ENCODE assay signal across 9 cellular contexts in genomic region chr6:34284563-34285545, GRCh38. TPM values are rescaled to one million over a fixed set of nuclear protein-coding genes. Genes with fewer than 3 reads are reported as not detected.
A peak's percentile ranks its signal among the peaks of the same experiment; 100 is the strongest.
DNase-seq lines count a peak whose midpoint lies in the region; ATAC-seq, FAIRE-seq and TF ChIP-seq lines count a peak whose summit lies in the region.
"Had no signal": no experiment of that assay in that cellular context is flagged by ENCODE, and none has a peak within 500 bp of the region (broad histone marks: within the 10 kb centered on the region; RNA-seq: fewer than 3 reads in every experiment).

No MANE protein-coding gene starts in this region.

- peaks cover 11 to 33% of the 10 kb centered on the region in 2 donors for H3K4me1 ChIP-seq in lung (ENCODE audit: control insufficient read depth in 2 of 2, insufficient read depth in 2 of 2, low read length in 2 of 2)
- peaks cover 0 to 3% of the 10 kb centered on the region in 2 donors for H3K4me1 ChIP-seq in small intestine (ENCODE audit: control insufficient read depth in 2 of 2, insufficient read depth in 1 of 2, low read depth in 1 of 2, low read length in 1 of 2)
- H3K4me1 ChIP-seq in MM.1S (ENCODE audit: low read length), result peaks cover 15% of the 10 kb centered on the region

- H4K20me1 ChIP-seq in MM.1S (ENCODE audit: insufficient read depth, low read length), result no peaks in the 10 kb centered on the region

- H3K36me3 ChIP-seq in KOPT-K1 (ENCODE audit: insufficient read depth, low read length) (peaks cover 12% of the 10 kb centered on the region), lung (ENCODE audit: control insufficient read depth in 2 of 2, insufficient read depth in 2 of 2, low read length in 2 of 2) (peaks cover 2 to 12% of the 10 kb centered on the region in 2 donors), small intestine (ENCODE audit: control insufficient read depth in 2 of 2, insufficient read depth in 2 of 2, low read length in 2 of 2) (peaks cover 3 to 4% of the 10 kb centered on the region in 2 donors), MM.1S (replicated peaks; ENCODE audit: insufficient read depth, low read length) (no peaks in the 10 kb centered on the region)

- ATAC-seq in lung (ENCODE audit: insufficient read depth, low FRiP score), result peak; percentile 62

- H3K9ac ChIP-seq in MM.1S (ENCODE audit: low read length), result no peak overlapping the region

- no peak for TF ChIP-seq CTCF in AG04450 (IDR thresholded peaks at IDR 0.05; ENCODE audit: low read depth, low read length)
- no peak for TF ChIP-seq CTCF in lung (IDR thresholded peaks at IDR 0.05; ENCODE audit: control extremely low read depth, extremely low read depth)
- TF ChIP-seq CTCF in MM.1S (IDR thresholded peaks at IDR 0.05; ENCODE audit: low read length), result no peak

- H3K79me2 ChIP-seq in MM.1S (ENCODE audit: low read length), result no peaks in the 10 kb centered on the region; the same call in 1 of the 2 replicates

- CTCF ChIA-PET in AG04450 (lab: Charles Lee), result interaction anchor here (0.6 to 3.4 kb wide), 3 partner anchors 35 to 131 kb away, joined by 3 to 8 read pairs (median 3); no protein-coding TSS in a partner anchor

- H3K9me3 ChIP-seq in AG04450 (ENCODE audit: control insufficient read depth, insufficient read depth, low read length) (no peaks in the 10 kb centered on the region; the same call in 1 of the 2 replicates), KOPT-K1 (ENCODE audit: insufficient read depth, low read length, poor library complexity, severe bottlenecking) (no peaks in the 10 kb centered on the region), lung (ENCODE audit: control insufficient read depth in 2 of 2, insufficient read depth in 1 of 2, low read length in 1 of 2) (no peaks in the 10 kb centered on the region), small intestine (ENCODE audit: control insufficient read depth, low read depth) (no peaks in the 10 kb centered on the region), MM.1S (replicated peaks; ENCODE audit: insufficient read depth, low read length) (no peaks in the 10 kb centered on the region)

- no peak overlapping the region for H3K4me2 ChIP-seq in MM.1S (ENCODE audit: low read depth, low read length)

- no peak for FAIRE-seq in small intestine (lab: Jason Lieb, UNC)

- POLR2A ChIA-PET in AG04450 (lab: Yijun Ruan, JAX), result no interaction called here

- peaks cover 10% of the 10 kb centered on the region for H3F3A ChIP-seq in MM.1S (ENCODE audit: insufficient read depth, low read length)

- H3K4me3 ChIP-seq in AG04450 (ENCODE audit: low read depth, low read length) (no peak overlapping the region), lung (no peak overlapping the region), small intestine (ENCODE audit: low read depth in 1 of 2, low read length in 2 of 2) (no peak overlapping the region), MM.1S (ENCODE audit: low read length) (no peak overlapping the region)

- DNase-seq in AG04450 (ENCODE audit: low read depth, low spot score) (peak; percentile 32), caudate nucleus (lab: John Stamatoyannopoulos, UW) (peak in 38 of 61 donors; percentile 3 to 65 (median 22)), lung (ENCODE audit: low spot score) (peak; percentile 48), GM19238 (ENCODE audit: insufficient read length, low spot score) (no peak), small intestine (no peak), MM.1S (no peak)
- DNase-seq in activated CD4-positive, alpha-beta T cell treated with anti-CD3 and anti-CD28 coated beads for 1 hour, result no peak
- DNase-seq: activated CD4-positive, alpha-beta memory T cell treated with anti-CD3 and anti-CD28 coated beads for 36 hours had no signal

- H2AFZ ChIP-seq in MM.1S (ENCODE audit: low read length), result no peak overlapping the region

- 49 to 72% methylated on average over 5 of the region's 5 CpGs for WGBS in lung, 2 donors
- 74 to 95% (median 81%) methylated on average over 5 of the region's 5 CpGs for WGBS in small intestine, 3 donors

- no peaks in the 10 kb centered on the region for H3K9me2 ChIP-seq in MM.1S (replicated peaks; ENCODE audit: insufficient read depth, low read length)

- H3K27me3 ChIP-seq in AG04450 (ENCODE audit: control insufficient read depth, insufficient read depth, low read length) (no peaks in the 10 kb centered on the region), lung (ENCODE audit: control insufficient read depth, insufficient read depth) (no peaks in the 10 kb centered on the region), small intestine (ENCODE audit: control insufficient read depth in 2 of 2, insufficient read depth in 2 of 2, low read length in 2 of 2) (no peaks in the 10 kb centered on the region), MM.1S (replicated peaks; ENCODE audit: insufficient read depth, low read length) (no peaks in the 10 kb centered on the region)

- no peak overlapping the region for H3K27ac ChIP-seq in AG04450 (ENCODE audit: low read depth, low read length)
- H3K27ac ChIP-seq in KOPT-K1 (ENCODE audit: low read depth, low read length, poor library complexity, severe bottlenecking), result peak overlapping the region; percentile 73
- H3K27ac ChIP-seq in caudate nucleus (ENCODE audit: low read depth, low read length), result peak overlapping the region; percentile 91
- H3K27ac ChIP-seq in lung (ENCODE audit: low read depth in 1 of 2, low read length in 1 of 2), result peak overlapping the region; percentile 13 to 88
- peak overlapping the region in 1 of 2 donors; percentile 70 for H3K27ac ChIP-seq in small intestine (ENCODE audit: low read depth in 1 of 2, low read length in 1 of 2)
- H3K27ac ChIP-seq in MM.1S (ENCODE audit: low read length), result no peak overlapping the region

RNA-seq across cellular contexts. Expression of gene SMIM29, which starts 36.0 kb away (rescaled TPM):
- polyA plus RNA-seq in AG04450 (2011; rRNA removed), result 11.3 and 17.2 TPM in 2 replicates
- 12.6 and 16.0 TPM in 2 replicates for polyA minus RNA-seq in AG04450 (2011; rRNA and poly(A)+ RNA removed)
- total RNA-seq in lung, result 10 to 100 TPM in 1 of 2 donors, 1 to 10 TPM in 1; 8.5 to 44.6 TPM
- 100 to 1,000 TPM in 1 of 2 donors, 10 to 100 TPM in 1; 71.9 to 122 TPM for polyA plus RNA-seq in lung
- 10 to 100 TPM; 19.5 to 27.3 (median 23.5) TPM for polyA plus RNA-seq in small intestine

RNA-seq across cellular contexts. Expression of gene HMGA1, which starts 48.2 kb away (rescaled TPM):
- polyA plus RNA-seq in AG04450 (2011; rRNA removed), result 142 and 197 TPM in 2 replicates
- polyA minus RNA-seq in AG04450 (2011; rRNA and poly(A)+ RNA removed), result 127 and 146 TPM in 2 replicates
- 100 to 1,000 TPM in 1 of 2 donors, 10 to 100 TPM in 1; 47.9 to 102 TPM for total RNA-seq in lung
- polyA plus RNA-seq in lung, result 10 to 100 TPM; 95.9 to 98.0 TPM
- 100 to 1,000 TPM in 2 of 3 donors, 10 to 100 TPM in 1; 77.6 to 476 (median 130) TPM for polyA plus RNA-seq in small intestine

Comparison
In these comparisons a context has a peak if more than half of its experiments do, and no peak if none do; other contexts are left out.
1. DNase-seq: peak in AG04450 (single experiment), caudate nucleus (38 of 61) and lung (single experiment); none in GM19238 (single experiment), small intestine (single experiment), MM.1S (single experiment) and activated CD4-positive, alpha-beta T cell treated with anti-CD3 and anti-CD28 coated beads for 1 hour (single experiment).
2. H3K27ac ChIP-seq: peak in KOPT-K1 (single experiment), caudate nucleus (single experiment) and lung (2 of 2); none in AG04450 (single experiment) and MM.1S (single experiment).